11 cellular contexts compared by ENCODE assay signal in the genomic region with DNA sequence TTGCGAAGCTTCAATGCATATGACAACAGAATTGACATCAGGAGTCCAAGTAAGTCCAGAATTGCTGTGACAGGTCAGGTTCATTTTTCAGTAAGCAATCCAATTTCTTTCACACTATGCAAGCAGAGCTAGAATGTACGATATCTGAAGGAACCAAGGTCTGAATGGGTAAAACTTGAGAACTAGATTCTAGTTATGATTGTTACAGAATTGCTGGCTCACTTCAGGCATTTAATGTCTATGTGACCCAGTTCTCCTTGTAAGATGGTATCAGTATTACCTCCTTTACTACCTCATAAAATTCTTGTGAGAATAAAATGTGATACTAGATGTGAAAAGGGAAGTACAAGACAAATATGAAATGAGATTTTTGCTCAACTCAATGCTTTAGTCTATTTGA.
"Had no signal": no experiment of that assay in that cellular context is flagged by ENCODE, and none has a peak within 500 bp of the region (broad histone marks: within the 10 kb centered on the region; RNA-seq: fewer than 3 reads in every experiment).

No MANE protein-coding gene starts in this region.

- H3K9me3 Mint-ChIP-seq: GM23338, H9 had no signal

- ATAC-seq: GM23338, HCT116 had no signal

- H3K27ac Mint-ChIP-seq: GM23338, H9, HFFc6 had no signal

- H3K4me3 Mint-ChIP-seq: GM23338, H9, HFFc6 had no signal

- DNase-seq: GM23248, GOT3, H7, H9, HCEC 1CT, HFFc6 had no signal

- H3K4me3 ChIP-seq: GM23248, GM23338, HAP-1 had no signal

- FAIRE-seq: H1, H54 had no signal
